ENCODE assay signal across 1 cellular context in genomic region chr19:1944088-1944915, GRCh38.
TF ChIP-seq lines count a peak whose summit lies in the region.

No MANE protein-coding gene starts in this region.

TF ChIP-seq in WTC11, 78 proteins besides CTCF, POLR2A, EP300 and RAD21 (continued from another document):
- TF ChIP-seq, protein P1, sequence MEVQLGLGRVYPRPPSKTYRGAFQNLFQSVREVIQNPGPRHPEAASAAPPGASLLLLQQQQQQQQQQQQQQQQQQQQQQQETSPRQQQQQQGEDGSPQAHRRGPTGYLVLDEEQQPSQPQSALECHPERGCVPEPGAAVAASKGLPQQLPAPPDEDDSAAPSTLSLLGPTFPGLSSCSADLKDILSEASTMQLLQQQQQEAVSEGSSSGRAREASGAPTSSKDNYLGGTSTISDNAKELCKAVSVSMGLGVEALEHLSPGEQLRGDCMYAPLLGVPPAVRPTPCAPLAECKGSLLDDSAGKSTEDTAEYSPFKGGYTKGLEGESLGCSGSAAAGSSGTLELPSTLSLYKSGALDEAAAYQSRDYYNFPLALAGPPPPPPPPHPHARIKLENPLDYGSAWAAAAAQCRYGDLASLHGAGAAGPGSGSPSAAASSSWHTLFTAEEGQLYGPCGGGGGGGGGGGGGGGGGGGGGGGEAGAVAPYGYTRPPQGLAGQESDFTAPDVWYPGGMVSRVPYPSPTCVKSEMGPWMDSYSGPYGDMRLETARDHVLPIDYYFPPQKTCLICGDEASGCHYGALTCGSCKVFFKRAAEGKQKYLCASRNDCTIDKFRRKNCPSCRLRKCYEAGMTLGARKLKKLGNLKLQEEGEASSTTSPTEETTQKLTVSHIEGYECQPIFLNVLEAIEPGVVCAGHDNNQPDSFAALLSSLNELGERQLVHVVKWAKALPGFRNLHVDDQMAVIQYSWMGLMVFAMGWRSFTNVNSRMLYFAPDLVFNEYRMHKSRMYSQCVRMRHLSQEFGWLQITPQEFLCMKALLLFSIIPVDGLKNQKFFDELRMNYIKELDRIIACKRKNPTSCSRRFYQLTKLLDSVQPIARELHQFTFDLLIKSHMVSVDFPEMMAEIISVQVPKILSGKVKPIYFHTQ (CRISPR knock-in tag; IDR thresholded peaks at IDR 0.05): no peak
- no peak for TF ChIP-seq ZNF423 (CRISPR knock-in tag; IDR thresholded peaks at IDR 0.05)
